ENCODE assay signal across 1 cellular context in the genomic region with DNA sequence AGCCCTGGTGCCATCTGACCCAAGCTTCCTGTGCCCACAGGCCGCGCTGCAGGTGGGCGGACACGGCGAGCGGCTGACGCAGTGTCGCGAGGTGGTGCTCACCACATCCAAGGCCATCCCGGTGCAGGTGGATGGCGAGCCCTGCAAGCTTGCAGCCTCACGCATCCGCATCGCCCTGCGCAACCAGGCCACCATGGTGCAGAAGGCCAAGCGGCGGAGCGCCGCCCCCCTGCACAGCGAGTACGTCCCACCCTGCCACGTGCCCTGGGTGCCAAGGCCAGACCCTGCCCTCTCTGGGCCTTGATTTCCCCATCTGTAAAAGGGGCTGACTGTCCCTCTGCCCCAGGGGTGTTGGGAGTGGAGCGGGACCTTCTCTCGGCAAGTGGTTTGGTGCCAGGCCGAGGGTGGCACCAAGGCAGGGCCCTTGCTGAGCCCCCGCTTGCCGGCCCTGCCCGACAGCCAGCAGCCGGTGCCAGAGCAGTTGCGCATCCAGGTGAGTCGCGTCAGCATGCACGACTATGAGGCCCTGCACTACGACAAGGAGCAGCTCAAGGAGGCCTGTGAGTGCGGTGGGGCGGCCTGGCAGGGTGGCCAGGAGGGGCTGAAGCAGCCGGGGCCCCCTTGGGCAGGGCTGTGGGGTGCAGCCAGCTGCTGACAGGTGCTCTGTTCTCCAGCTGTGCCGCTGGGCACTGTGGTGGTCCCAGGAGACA.
TF ChIP-seq lines count a peak whose summit lies in the region.

No MANE protein-coding gene starts in this region.

TF ChIP-seq in HepG2, 621 proteins besides CTCF, POLR2A, EP300 and RAD21:
- TF ChIP-seq BORCS8-MEF2B (CRISPR knock-in tag; IDR thresholded peaks at IDR 0.05): no peak
- TF ChIP-seq, protein P1, sequence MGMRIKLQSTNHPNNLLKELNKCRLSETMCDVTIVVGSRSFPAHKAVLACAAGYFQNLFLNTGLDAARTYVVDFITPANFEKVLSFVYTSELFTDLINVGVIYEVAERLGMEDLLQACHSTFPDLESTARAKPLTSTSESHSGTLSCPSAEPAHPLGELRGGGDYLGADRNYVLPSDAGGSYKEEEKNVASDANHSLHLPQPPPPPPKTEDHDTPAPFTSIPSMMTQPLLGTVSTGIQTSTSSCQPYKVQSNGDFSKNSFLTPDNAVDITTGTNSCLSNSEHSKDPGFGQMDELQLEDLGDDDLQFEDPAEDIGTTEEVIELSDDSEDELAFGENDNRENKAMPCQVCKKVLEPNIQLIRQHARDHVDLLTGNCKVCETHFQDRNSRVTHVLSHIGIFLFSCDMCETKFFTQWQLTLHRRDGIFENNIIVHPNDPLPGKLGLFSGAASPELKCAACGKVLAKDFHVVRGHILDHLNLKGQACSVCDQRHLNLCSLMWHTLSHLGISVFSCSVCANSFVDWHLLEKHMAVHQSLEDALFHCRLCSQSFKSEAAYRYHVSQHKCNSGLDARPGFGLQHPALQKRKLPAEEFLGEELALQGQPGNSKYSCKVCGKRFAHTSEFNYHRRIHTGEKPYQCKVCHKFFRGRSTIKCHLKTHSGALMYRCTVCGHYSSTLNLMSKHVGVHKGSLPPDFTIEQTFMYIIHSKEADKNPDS (CRISPR knock-in tag; IDR thresholded peaks at IDR 0.05): no peak
- no peak for TF ChIP-seq NFKB2 (CRISPR knock-in tag; IDR thresholded peaks at IDR 0.05; ENCODE audit: borderline replicate concordance)
- TF ChIP-seq AGO2 (optimal IDR thresholded peaks at IDR 0.05; ENCODE audit: low read depth, low read length): peak; percentile 17
- no peak for TF ChIP-seq MXD4 (CRISPR knock-in tag; IDR thresholded peaks at IDR 0.05)
- no peak for TF ChIP-seq KLF15 (CRISPR knock-in tag; IDR thresholded peaks at IDR 0.05; ENCODE audit: borderline replicate concordance)
- TF ChIP-seq NFIB (CRISPR knock-in tag; IDR thresholded peaks at IDR 0.05; ENCODE audit: borderline replicate concordance): no peak
TF ChIP-seq in HepG2: peak in this region for 1.
